ENCODE assay signal across 16 cellular contexts in the genomic region with DNA sequence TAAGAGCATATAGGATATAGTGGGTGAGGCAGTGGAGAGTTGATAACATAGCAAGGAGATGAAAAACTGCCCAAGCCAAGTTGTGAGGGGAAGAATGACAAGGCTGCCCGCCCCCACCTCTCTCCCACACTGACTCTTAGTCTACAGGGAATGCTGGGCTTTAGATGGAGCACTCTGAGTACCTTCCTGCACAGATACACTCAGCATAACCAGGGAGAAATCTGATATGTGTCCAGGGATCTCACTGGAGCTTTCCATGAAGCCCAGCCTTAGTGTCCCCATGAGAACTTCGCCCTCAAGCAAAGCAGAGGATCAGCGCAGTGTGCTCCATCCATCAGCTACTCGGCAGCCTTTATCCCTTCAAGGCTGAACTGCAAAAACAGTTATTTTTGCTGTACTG.
"Had no signal": no experiment of that assay in that cellular context is flagged by ENCODE, and none has a peak within 500 bp of the region (broad histone marks: within the 10 kb centered on the region; RNA-seq: fewer than 3 reads in every experiment).

No MANE protein-coding gene starts in this region.

- DNase-seq: dermis blood vessel endothelial cell; effector CD4-positive, alpha-beta T cell; effector memory CD4-positive, alpha-beta T cell; foreskin keratinocyte; head of caudate nucleus; heart right ventricle; hippocampal formation; left cardiac atrium; left lung; left ventricle myocardium superior; lower lobe of right lung; mesenchymal stem cell; mucosa of descending colon; naive B cell had no signal

- H3K9me3 Mint-ChIP-seq: mesothelial cell of epicardium had no signal

- ATAC-seq: foreskin keratinocyte, gastroesophageal sphincter, heart right ventricle, left cardiac atrium, left lung, left ventricle myocardium superior, lower lobe of right lung, mucosa of descending colon had no signal

- H3K27ac Mint-ChIP-seq: mesothelial cell of epicardium, naive B cell had no signal

- H3K4me1 Mint-ChIP-seq: mesothelial cell of epicardium, naive B cell had no signal

- H3K36me3 Mint-ChIP-seq: mesothelial cell of epicardium, naive B cell had no signal

- H3K4me3 Mint-ChIP-seq: mesothelial cell of epicardium, naive B cell had no signal
